In the genomic region with DNA sequence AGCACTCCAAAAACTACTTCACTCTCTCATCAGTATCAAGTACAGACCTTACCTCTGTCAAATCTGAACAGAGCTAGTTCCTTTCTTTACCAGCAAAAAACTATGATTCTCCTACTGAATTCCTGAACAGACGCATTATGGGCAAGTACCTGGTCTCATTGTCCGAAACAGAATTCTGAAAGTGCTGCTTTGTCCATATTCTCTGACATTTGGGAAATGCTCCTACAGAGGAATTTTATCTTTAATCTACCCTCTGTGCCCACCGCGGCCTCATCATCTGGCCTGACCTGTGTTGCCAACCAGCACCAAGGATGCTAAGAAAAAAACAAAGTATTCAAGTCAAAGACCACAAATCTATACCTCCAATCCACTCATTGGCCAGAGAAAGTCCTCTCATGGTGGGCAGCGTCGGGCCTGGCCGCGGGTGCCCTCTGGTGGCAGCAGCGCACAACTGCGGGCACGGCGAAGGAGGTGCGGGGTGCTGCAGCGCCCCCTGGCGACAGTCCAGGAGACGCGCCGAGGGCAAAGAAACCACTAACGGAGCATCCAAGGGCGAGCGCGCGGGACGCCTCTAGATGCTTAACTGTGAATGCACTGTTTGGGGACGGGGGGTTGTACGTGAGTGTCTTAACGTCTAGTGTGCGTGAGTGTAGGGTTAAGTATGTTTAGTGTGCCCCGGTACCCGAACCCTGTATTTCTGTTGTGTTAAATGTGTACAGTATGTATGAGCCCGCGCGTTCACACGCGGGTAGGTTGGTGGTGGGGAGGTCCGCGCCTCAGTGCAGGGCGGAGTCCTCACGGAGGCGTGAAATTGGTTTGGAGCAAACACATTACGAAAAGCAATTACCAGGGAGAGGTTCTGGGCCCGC, we compare ENCODE assay signal across 1 cellular context.
TF ChIP-seq lines count a peak whose summit lies in the region.

No MANE protein-coding gene starts in this region.

TF ChIP-seq in GM12878, 131 proteins besides CTCF, POLR2A, EP300 and RAD21 (continued from another document):
- TF ChIP-seq RELB (IDR thresholded peaks at IDR 0.05; ENCODE audit: low read depth) (no peak), MEF2B (IDR thresholded peaks at IDR 0.05; ENCODE audit: partially characterized antibody, poor library complexity, severe bottlenecking) (no peak), ZNF384 (IDR thresholded peaks at IDR 0.05; ENCODE audit: borderline replicate concordance, low read depth, low read length) (no peak), SRF (IDR thresholded peaks at IDR 0.05; ENCODE audit: low read depth in 2 of 2, low read length in 2 of 2) (no peak), ATF2 (IDR thresholded peaks at IDR 0.05; ENCODE audit: low read length) (no peak), SMARCA5 (IDR thresholded peaks at IDR 0.05) (peak; percentile 95), CBX5 (IDR thresholded peaks at IDR 0.05; ENCODE audit: low read depth) (0 out of 2 replicates have a peak, but pooled peaks have one; percentile 50), RBBP5 (conservative IDR thresholded peaks at IDR 0.05) (no peak), FOS (IDR thresholded peaks at IDR 0.05; ENCODE audit: borderline replicate concordance, extremely low read depth, insufficient read length) (no peak), IRF4 (IDR thresholded peaks at IDR 0.05; ENCODE audit: low read depth, low read length) (no peak), HDAC2 (IDR thresholded peaks at IDR 0.05) (no peak), SMAD1 (IDR thresholded peaks at IDR 0.05; ENCODE audit: low read depth, partially characterized antibody) (no peak), EGR1 (IDR thresholded peaks at IDR 0.05; ENCODE audit: borderline replicate concordance in 1 of 2, low read depth in 2 of 2, low read length in 2 of 2) (no peak), CREM (IDR thresholded peaks at IDR 0.05; ENCODE audit: low read depth) (peak; percentile 77), CEBPB (IDR thresholded peaks at IDR 0.05; ENCODE audit: borderline replicate concordance in 1 of 2, low read depth in 2 of 2, low read length in 2 of 2) (no peak), RCOR1 (conservative IDR thresholded peaks at IDR 0.05; ENCODE audit: low read depth, low read length) (no peak)
- TF ChIP-seq, protein P1, sequence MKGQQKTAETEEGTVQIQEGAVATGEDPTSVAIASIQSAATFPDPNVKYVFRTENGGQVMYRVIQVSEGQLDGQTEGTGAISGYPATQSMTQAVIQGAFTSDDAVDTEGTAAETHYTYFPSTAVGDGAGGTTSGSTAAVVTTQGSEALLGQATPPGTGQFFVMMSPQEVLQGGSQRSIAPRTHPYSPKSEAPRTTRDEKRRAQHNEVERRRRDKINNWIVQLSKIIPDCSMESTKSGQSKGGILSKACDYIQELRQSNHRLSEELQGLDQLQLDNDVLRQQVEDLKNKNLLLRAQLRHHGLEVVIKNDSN (IDR thresholded peaks at IDR 0.05; ENCODE audit: borderline replicate concordance, extremely low read length, insufficient read depth, low read depth, low read length): no peak
- TF ChIP-seq, protein P2, sequence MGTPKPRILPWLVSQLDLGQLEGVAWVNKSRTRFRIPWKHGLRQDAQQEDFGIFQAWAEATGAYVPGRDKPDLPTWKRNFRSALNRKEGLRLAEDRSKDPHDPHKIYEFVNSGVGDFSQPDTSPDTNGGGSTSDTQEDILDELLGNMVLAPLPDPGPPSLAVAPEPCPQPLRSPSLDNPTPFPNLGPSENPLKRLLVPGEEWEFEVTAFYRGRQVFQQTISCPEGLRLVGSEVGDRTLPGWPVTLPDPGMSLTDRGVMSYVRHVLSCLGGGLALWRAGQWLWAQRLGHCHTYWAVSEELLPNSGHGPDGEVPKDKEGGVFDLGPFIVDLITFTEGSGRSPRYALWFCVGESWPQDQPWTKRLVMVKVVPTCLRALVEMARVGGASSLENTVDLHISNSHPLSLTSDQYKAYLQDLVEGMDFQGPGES (IDR thresholded peaks at IDR 0.05): 0 out of 2 replicates have a peak, but pooled peaks have one; percentile 46
- TF ChIP-seq, protein P3, sequence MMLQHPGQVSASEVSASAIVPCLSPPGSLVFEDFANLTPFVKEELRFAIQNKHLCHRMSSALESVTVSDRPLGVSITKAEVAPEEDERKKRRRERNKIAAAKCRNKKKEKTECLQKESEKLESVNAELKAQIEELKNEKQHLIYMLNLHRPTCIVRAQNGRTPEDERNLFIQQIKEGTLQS (IDR thresholded peaks at IDR 0.05; ENCODE audit: borderline replicate concordance, extremely low read depth, low read depth, low read length): peak; percentile 41; the same call in 1 of the 2 replicates
- TF ChIP-seq, protein P4, sequence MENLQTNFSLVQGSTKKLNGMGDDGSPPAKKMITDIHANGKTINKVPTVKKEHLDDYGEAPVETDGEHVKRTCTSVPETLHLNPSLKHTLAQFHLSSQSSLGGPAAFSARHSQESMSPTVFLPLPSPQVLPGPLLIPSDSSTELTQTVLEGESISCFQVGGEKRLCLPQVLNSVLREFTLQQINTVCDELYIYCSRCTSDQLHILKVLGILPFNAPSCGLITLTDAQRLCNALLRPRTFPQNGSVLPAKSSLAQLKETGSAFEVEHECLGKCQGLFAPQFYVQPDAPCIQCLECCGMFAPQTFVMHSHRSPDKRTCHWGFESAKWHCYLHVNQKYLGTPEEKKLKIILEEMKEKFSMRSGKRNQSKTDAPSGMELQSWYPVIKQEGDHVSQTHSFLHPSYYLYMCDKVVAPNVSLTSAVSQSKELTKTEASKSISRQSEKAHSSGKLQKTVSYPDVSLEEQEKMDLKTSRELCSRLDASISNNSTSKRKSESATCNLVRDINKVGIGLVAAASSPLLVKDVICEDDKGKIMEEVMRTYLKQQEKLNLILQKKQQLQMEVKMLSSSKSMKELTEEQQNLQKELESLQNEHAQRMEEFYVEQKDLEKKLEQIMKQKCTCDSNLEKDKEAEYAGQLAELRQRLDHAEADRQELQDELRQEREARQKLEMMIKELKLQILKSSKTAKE (IDR thresholded peaks at IDR 0.05; ENCODE audit: low read depth, poor library complexity, severe bottlenecking): no peak
- TF ChIP-seq, protein P5, sequence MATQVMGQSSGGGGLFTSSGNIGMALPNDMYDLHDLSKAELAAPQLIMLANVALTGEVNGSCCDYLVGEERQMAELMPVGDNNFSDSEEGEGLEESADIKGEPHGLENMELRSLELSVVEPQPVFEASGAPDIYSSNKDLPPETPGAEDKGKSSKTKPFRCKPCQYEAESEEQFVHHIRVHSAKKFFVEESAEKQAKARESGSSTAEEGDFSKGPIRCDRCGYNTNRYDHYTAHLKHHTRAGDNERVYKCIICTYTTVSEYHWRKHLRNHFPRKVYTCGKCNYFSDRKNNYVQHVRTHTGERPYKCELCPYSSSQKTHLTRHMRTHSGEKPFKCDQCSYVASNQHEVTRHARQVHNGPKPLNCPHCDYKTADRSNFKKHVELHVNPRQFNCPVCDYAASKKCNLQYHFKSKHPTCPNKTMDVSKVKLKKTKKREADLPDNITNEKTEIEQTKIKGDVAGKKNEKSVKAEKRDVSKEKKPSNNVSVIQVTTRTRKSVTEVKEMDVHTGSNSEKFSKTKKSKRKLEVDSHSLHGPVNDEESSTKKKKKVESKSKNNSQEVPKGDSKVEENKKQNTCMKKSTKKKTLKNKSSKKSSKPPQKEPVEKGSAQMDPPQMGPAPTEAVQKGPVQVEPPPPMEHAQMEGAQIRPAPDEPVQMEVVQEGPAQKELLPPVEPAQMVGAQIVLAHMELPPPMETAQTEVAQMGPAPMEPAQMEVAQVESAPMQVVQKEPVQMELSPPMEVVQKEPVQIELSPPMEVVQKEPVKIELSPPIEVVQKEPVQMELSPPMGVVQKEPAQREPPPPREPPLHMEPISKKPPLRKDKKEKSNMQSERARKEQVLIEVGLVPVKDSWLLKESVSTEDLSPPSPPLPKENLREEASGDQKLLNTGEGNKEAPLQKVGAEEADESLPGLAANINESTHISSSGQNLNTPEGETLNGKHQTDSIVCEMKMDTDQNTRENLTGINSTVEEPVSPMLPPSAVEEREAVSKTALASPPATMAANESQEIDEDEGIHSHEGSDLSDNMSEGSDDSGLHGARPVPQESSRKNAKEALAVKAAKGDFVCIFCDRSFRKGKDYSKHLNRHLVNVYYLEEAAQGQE (IDR thresholded peaks at IDR 0.05; ENCODE audit: low read depth, low read length): no peak
